Comparison of ENCODE assay signal across 8 cellular contexts in the genomic region with DNA sequence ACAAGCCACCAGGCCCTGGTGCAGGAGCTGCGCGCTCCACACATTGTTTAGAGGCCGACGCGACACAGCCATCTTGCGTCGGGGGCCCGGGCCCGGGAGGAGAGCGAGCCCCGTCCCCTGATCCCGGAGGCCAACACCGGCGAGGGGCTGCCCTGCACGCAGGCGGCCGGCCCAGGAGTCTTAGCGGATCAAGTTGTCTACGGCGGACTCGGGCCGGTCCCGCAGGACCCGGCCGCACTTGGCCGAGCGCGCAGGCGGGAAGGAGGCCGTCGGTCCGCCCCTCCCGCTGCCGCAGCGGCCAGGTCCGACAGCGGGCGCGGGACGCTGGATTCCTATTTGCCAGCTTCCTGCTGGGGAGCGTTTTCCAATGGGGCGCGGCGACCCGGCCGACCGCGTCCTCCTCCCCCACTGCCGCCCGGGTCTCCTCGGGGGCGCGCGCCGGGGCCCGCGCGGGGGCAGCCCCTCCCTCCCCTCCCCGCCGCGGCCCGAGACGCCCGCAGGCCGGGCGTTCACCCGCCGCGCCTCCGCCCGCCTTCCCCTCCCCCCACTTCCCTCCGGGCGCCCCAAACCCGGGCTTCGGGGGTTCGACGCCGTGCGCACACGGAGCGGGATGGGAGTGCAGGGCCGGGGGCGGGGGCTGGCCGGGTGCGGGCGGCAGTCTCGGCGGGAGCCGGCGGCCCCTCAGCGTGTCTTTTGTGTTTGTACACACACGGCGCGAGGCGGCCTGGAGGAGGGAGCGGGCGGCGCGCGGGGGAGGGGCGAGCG. TPM values are rescaled to one million over a fixed set of nuclear protein-coding genes. Genes with fewer than 3 reads are reported as not detected.
DNase-seq lines count a peak whose midpoint lies in the region; ATAC-seq and TF ChIP-seq lines count a peak whose summit lies in the region.

No MANE protein-coding gene starts in this region.

- peaks cover 4 to 46% (median 29%) of the 10 kb centered on the region in 3 donors for H3K36me3 Mint-ChIP-seq in naive thymus-derived CD8-positive, alpha-beta T cell

- H3K4me1 Mint-ChIP-seq in naive thymus-derived CD8-positive, alpha-beta T cell: peaks cover 27 to 62% (median 46%) of the 10 kb centered on the region in 4 donors

- no peak for TF ChIP-seq EP300 in transverse colon (IDR thresholded peaks at IDR 0.05; ENCODE audit: low read depth)

- peak; percentile 84 for DNase-seq in DMS153 treated with DMSO at 0.1 percent for 48 hours (lab: John Stamatoyannopoulos, UW; ENCODE audit: unreplicated experiment)
- DNase-seq in NCI-H82 treated with DMSO at 0.1 percent for 48 hours (lab: John Stamatoyannopoulos, UW; ENCODE audit: unreplicated experiment): peak; percentile 55
- DNase-seq in activated effector memory CD4-positive, alpha-beta T cell treated with anti-CD3 and anti-CD28 coated beads, Interleukin-2, amount 50 U/mL, for 16 hours: peak; percentile 82
- peak; percentile 66 for DNase-seq in fibroblast of the aortic adventitia (ENCODE audit: low read depth)
- peak in 5 of 10 donors; percentile 22 to 70 (median 49) for DNase-seq in naive thymus-derived CD8-positive, alpha-beta T cell
- DNase-seq in transverse colon: peak; percentile 85

- TF ChIP-seq CTCF in fibroblast of the aortic adventitia (IDR thresholded peaks at IDR 0.05; ENCODE audit: insufficient read depth, low read length) (no peak), transverse colon (IDR thresholded peaks at IDR 0.05) (no peak)

- peaks cover 0 to 15% (median 3%) of the 10 kb centered on the region in 4 donors for H3K36me3 ChIP-seq in transverse colon

- 0% methylated on average over 33 of the region's 102 CpGs; no CpG with 5 or more reads in 1 of the 2 donors for WGBS in transverse colon (ENCODE audit: low coverage in 1 of 2), 2 donors

- no peaks in the 10 kb centered on the region for H3K27me3 ChIP-seq in transverse colon

- TF ChIP-seq POLR2A in transverse colon (IDR thresholded peaks at IDR 0.05): peak; percentile 87

- H3K9me3 ChIP-seq in transverse colon: no peaks in the 10 kb centered on the region

- intact Hi-C loops in transverse colon (cut with DNase I; ENCODE audit: low total_unique reads): loop anchor here (2.0 to 5.0 kb wide), 2 partner anchors 55 to 60 kb away; no protein-coding TSS in a partner anchor

- no peaks in the 10 kb centered on the region for H3K9me3 Mint-ChIP-seq in naive thymus-derived CD8-positive, alpha-beta T cell

- peak overlapping the region; percentile 99 to 100 (median 100) for H3K27ac ChIP-seq in transverse colon

- H3K27me3 Mint-ChIP-seq in naive thymus-derived CD8-positive, alpha-beta T cell: no peaks in the 10 kb centered on the region

- peak overlapping the region; percentile 90 to 100 (median 100) for H3K4me3 Mint-ChIP-seq in naive thymus-derived CD8-positive, alpha-beta T cell

- POLR2A ChIA-PET in naive thymus-derived CD8-positive, alpha-beta T cell (lab: Charles Lee): interaction anchor here (0.5 to 7.0 kb wide), 41 partner anchors 8 to 636 kb away, joined by 3 to 547 read pairs (median 7); partner anchors contain the start of genes LBR, LEFTY1, PYCR2 and SDE2

- peaks cover 29 to 40% (median 37%) of the 10 kb centered on the region in 4 donors for H3K4me1 ChIP-seq in transverse colon

- in situ Hi-C loops in transverse colon (cut with MboI; ENCODE audit: low pct_ligation_motif_present in 1 of 4, low pct_unique_long_range_greater_than_20kb in 1 of 4, low sequenced_read_pairs in 3 of 4): loop anchor here in 1 of 4 donors (5.0 to 10.0 kb wide), 2 partner anchors 63 to 65 kb away; partner anchors contain the start of gene SDE2

- peak overlapping the region; percentile 93 to 100 (median 99) for H3K27ac Mint-ChIP-seq in naive thymus-derived CD8-positive, alpha-beta T cell

- peak overlapping the region; percentile 70 for H3K4me3 ChIP-seq in fibroblast of the aortic adventitia (ENCODE audit: low read depth, low read length)
- peak overlapping the region; percentile 60 to 89 (median 83) for H3K4me3 ChIP-seq in transverse colon

- ATAC-seq in GM19467 (IDR thresholded peaks at IDR 0.05; ENCODE audit: unreplicated experiment) (peak; percentile 34), HG03558 (IDR thresholded peaks at IDR 0.05; ENCODE audit: extremely low read depth, unreplicated experiment) (peak; percentile 23)
- ATAC-seq in naive thymus-derived CD8-positive, alpha-beta T cell: peak; percentile 10 to 66

RNA-seq across cellular contexts. Expression of gene H3-3A, which starts 0.5 kb away (rescaled TPM):
- total RNA-seq in fibroblast of the aortic adventitia (ENCODE audit: low replicate concordance) (56.7 and 164 TPM in 2 replicates), transverse colon (100 to 1,000 TPM; 128 to 557 (median 501) TPM)
- 100 to 1,000 TPM; 440 to 444 TPM for total RNA-seq in naive thymus-derived CD8-positive, alpha-beta T cell
- polyA plus RNA-seq in naive thymus-derived CD8-positive, alpha-beta T cell: 100 to 1,000 TPM; 736 to 904 (median 888) TPM
